9 cellular contexts compared by ENCODE assay signal in the genomic region with DNA sequence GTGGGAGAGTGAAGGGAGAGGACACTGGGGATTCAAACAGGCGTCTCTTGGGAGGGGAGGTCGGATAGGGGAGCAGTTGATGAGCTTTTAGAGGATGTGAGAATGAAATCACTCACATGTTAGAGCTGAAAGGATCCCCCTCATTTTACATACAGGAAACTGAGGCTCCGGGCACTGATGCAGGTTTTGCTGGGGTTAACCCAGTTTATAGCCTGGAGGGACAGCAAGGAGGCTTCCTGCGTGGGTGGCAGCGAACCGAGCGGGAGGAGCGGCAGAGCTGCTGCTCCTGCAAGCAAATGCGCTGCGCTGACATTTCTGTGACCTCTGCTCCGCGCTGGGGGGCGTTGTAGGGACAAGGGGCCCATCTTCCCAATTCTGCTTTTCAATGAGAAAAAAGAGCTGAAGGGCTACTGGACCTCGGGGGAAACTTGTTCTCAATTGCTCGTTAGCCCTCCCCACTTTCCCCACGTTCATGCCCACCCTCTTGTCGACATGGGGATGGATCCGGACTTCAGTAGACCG. TPM values are rescaled to one million over a fixed set of nuclear protein-coding genes. Genes with fewer than 3 reads are reported as not detected.
A peak's percentile ranks its signal among the peaks of the same experiment; 100 is the strongest.
DNase-seq lines count a peak whose midpoint lies in the region; ATAC-seq and TF ChIP-seq lines count a peak whose summit lies in the region.
"Had no signal": no experiment of that assay in that cellular context is flagged by ENCODE, and none has a peak within 500 bp of the region (broad histone marks: within the 10 kb centered on the region; RNA-seq: fewer than 3 reads in every experiment).

No MANE protein-coding gene starts in this region.

- intact Hi-C loops in thyroid gland (cut with DNase I), result no loop called here

- H3K27me3 ChIP-seq in iPS DF 6.9 (ENCODE audit: control insufficient read depth, insufficient read depth, low read length) (peaks cover 78% of the 10 kb centered on the region), thyroid gland (peaks cover 75% of the 10 kb centered on the region)

- no peaks in the 10 kb centered on the region for H3K9me3 ChIP-seq in iPS DF 6.9 (ENCODE audit: control insufficient read depth, insufficient read depth, low read length)
- no peaks in the 10 kb centered on the region for H3K9me3 ChIP-seq in thyroid gland

- H3K36me3 ChIP-seq in iPS DF 6.9 (ENCODE audit: control insufficient read depth, insufficient read depth, low read length), result no peaks in the 10 kb centered on the region
- no peaks in the 10 kb centered on the region for H3K36me3 ChIP-seq in thyroid gland

- no peak for TF ChIP-seq POLR2A in thyroid gland (IDR thresholded peaks at IDR 0.05)

- no peak for TF ChIP-seq CTCF in thyroid gland (IDR thresholded peaks at IDR 0.05)

- H3K27ac ChIP-seq in iPS DF 6.9 (ENCODE audit: low read length), result no peak overlapping the region
- no peak overlapping the region for H3K27ac ChIP-seq in thyroid gland

- no CpG with 5 or more reads among the region's 19 CpGs for WGBS in iPS DF 6.9 (ENCODE audit: insufficient coverage, insufficient read length)
- 2 to 5% methylated on average over 19 of the region's 19 CpGs for WGBS in thyroid gland, 2 donors

- H3K4me3 ChIP-seq in iPS DF 6.9 (ENCODE audit: low read length) (peak overlapping the region; percentile 31; the same call in 1 of the 2 replicates), thyroid gland (replicated peaks in 1 of 3) (no peak overlapping the region)

- peak; percentile 29 for ATAC-seq in GM18499 (IDR thresholded peaks at IDR 0.05; ENCODE audit: insufficient read depth, unreplicated experiment)
- ATAC-seq in GM21528 (IDR thresholded peaks at IDR 0.05; ENCODE audit: low FRiP score, unreplicated experiment), result peak; percentile 29

- DNase-seq in NCI-H69 (lab: John Stamatoyannopoulos, UW) (peak; percentile 64), iPS DF 6.9 (ENCODE audit: low read depth, low spot score) (no peak), thyroid gland (no peak), NCI-H2107 (lab: John Stamatoyannopoulos, UW) (no peak), NOMO-1 treated with DMSO at 0.1 percent for 48 hours (lab: John Stamatoyannopoulos, UW; ENCODE audit: unreplicated experiment) (no peak), NCI-H226 (no peak)

- H3K4me1 ChIP-seq in iPS DF 6.9 (ENCODE audit: control insufficient read depth, insufficient read depth, low read length) (peaks cover 3% of the 10 kb centered on the region; the same call in 1 of the 2 replicates), thyroid gland (peaks cover 13 to 32% of the 10 kb centered on the region in 2 donors)

RNA-seq across cellular contexts. Expression of a gene that starts 1.1 kb away (rescaled TPM):
- not detected for total RNA-seq in thyroid gland
- total RNA-seq: liver had no signal
